Comparison of ENCODE assay signal across 1 cellular context in genomic region chr13:66425741-66426140, GRCh38.
TF ChIP-seq lines count a peak whose summit lies in the region.

No MANE protein-coding gene starts in this region.

TF ChIP-seq in IMR-90, 13 proteins besides CTCF, POLR2A, EP300 and RAD21 (continued from another document):
- TF ChIP-seq RFX5 (IDR thresholded peaks at IDR 0.05; ENCODE audit: low read depth, low read length) (no peak), MAZ (IDR thresholded peaks at IDR 0.05; ENCODE audit: borderline replicate concordance, low read depth, low read length) (no peak), NFE2L2 (IDR thresholded peaks at IDR 0.05; ENCODE audit: low read depth, low read length) (no peak)
